In genomic region chr4:41471126-41471665, GRCh38 we compare ENCODE assay signal across 17 cellular contexts.
"Had no signal": no experiment of that assay in that cellular context is flagged by ENCODE, and none has a peak within 500 bp of the region (broad histone marks: within the 10 kb centered on the region; RNA-seq: fewer than 3 reads in every experiment).

No MANE protein-coding gene starts in this region.

- H3K36me3 Mint-ChIP-seq: activated naive CD4-positive, alpha-beta T cell treated with anti-CD3 and anti-CD28 coated beads, Interleukin-2, amount 50 U/mL, for 24 hours had no signal

- DNase-seq: activated CD4-positive, alpha-beta T cell treated with anti-CD3 and anti-CD28 coated beads, Interleukin-2, amount 50 U/mL, for 48 hours; activated gamma-delta T cell; dermis blood vessel endothelial cell; effector memory CD8-positive, alpha-beta T cell; foreskin melanocyte; heart left ventricle; left lung; mammary epithelial cell; midbrain; right cardiac atrium; stimulated activated naive CD8-positive, alpha-beta T cell treated with anti-CD3 and anti-CD28 coated beads, Interleukin-15, Interleukin-2, amounts not matched to agents 100 U/mL and 50 U/mL, for 24 hours; SW 1271; T-helper 2 cell; upper lobe of right lung had no signal

- ATAC-seq: effector memory CD8-positive, alpha-beta T cell; right cardiac atrium; stimulated activated naive CD8-positive, alpha-beta T cell treated with anti-CD3 and anti-CD28 coated beads, Interleukin-15, Interleukin-2, amounts not matched to agents 100 U/mL and 50 U/mL, for 24 hours had no signal

- H3K4me3 Mint-ChIP-seq: activated naive CD4-positive, alpha-beta T cell treated with anti-CD3 and anti-CD28 coated beads, Interleukin-2, amount 50 U/mL, for 24 hours; effector memory CD8-positive, alpha-beta T cell had no signal

- H3K36me3 ChIP-seq: cardiac muscle cell, heart left ventricle, left lung, upper lobe of right lung had no signal

- H3K4me1 Mint-ChIP-seq: activated naive CD4-positive, alpha-beta T cell treated with anti-CD3 and anti-CD28 coated beads, Interleukin-2, amount 50 U/mL, for 24 hours had no signal

- H3K9me3 ChIP-seq: heart left ventricle, left lung, upper lobe of right lung had no signal

- H3K27me3 ChIP-seq: heart left ventricle, left lung, upper lobe of right lung had no signal

- H3K27ac Mint-ChIP-seq: activated naive CD4-positive, alpha-beta T cell treated with anti-CD3 and anti-CD28 coated beads, Interleukin-2, amount 50 U/mL, for 24 hours; effector memory CD8-positive, alpha-beta T cell had no signal

- H3K27me3 Mint-ChIP-seq: effector memory CD8-positive, alpha-beta T cell had no signal

- H3K4me3 ChIP-seq: cardiac muscle cell, heart left ventricle, left lung, skin epidermis, upper lobe of right lung had no signal

- H3K27ac ChIP-seq: cardiac muscle cell, heart left ventricle, left lung, skin epidermis, upper lobe of right lung had no signal

- H3K9me3 Mint-ChIP-seq: activated naive CD4-positive, alpha-beta T cell treated with anti-CD3 and anti-CD28 coated beads, Interleukin-2, amount 50 U/mL, for 24 hours had no signal
